8 cellular contexts compared by ENCODE assay signal in genomic region chr14:24216345-24216699, GRCh38. TPM values are rescaled to one million over a fixed set of nuclear protein-coding genes. Genes with fewer than 3 reads are reported as not detected.
DNase-seq lines count a peak whose midpoint lies in the region; ATAC-seq and TF ChIP-seq lines count a peak whose summit lies in the region.

No MANE protein-coding gene starts in this region.

- no peak for TF ChIP-seq POLR2A in thyroid gland (IDR thresholded peaks at IDR 0.05)

- peaks cover 33% of the 10 kb centered on the region for H3K4me1 ChIP-seq in lower lobe of right lung
- H3K4me1 ChIP-seq in thyroid gland: peaks cover 0 to 28% of the 10 kb centered on the region in 2 donors

- intact Hi-C loops in activated naive CD4-positive, alpha-beta T cell treated with anti-CD3 and anti-CD28 coated beads for 36 hours (cut with micrococcal nuclease): loop anchor here (1.0 to 10.0 kb wide), 7 partner anchors 26 to 458 kb away; partner anchors contain the start of genes IRF9, RABGGTA and TINF2
- intact Hi-C loops in lower lobe of right lung (cut with DNase I): no loop called here
- intact Hi-C loops in thyroid gland (cut with DNase I): no loop called here
- intact Hi-C loops in sciatic nerve (cut with DNase I): no loop called here

- no peak for ATAC-seq in activated naive CD4-positive, alpha-beta T cell treated with anti-CD3 and anti-CD28 coated beads, Interleukin-2, amount 50 U/mL, for 72 hours
- ATAC-seq in lower lobe of right lung (no peak), sciatic nerve (no peak), HG03439 (IDR thresholded peaks at IDR 0.05; ENCODE audit: unreplicated experiment) (no peak)

- H3K27me3 Mint-ChIP-seq in activated naive CD4-positive, alpha-beta T cell treated with anti-CD3 and anti-CD28 coated beads for 36 hours (ENCODE audit: low read depth): no peaks in the 10 kb centered on the region

- H3K4me3 ChIP-seq in lower lobe of right lung: peak overlapping the region; percentile 82
- H3K4me3 ChIP-seq in thyroid gland (replicated peaks in 1 of 3): no peak overlapping the region

- CTCF ChIA-PET in activated naive CD4-positive, alpha-beta T cell treated with anti-CD3 and anti-CD28 coated beads for 36 hours (lab: Charles Lee): interaction anchor here (0.6 to 6.8 kb wide), 20 partner anchors 9 to 389 kb away, joined by 3 to 64 read pairs (median 4); partner anchors contain the start of genes CIDEB, DHRS1, LTB4R and LTB4R2

- peak overlapping the region; percentile 86 for H3K4me3 Mint-ChIP-seq in activated naive CD4-positive, alpha-beta T cell treated with anti-CD3 and anti-CD28 coated beads for 36 hours

- H3K27ac Mint-ChIP-seq in activated naive CD4-positive, alpha-beta T cell treated with anti-CD3 and anti-CD28 coated beads for 36 hours: peak overlapping the region; percentile 96
- peak overlapping the region; percentile 90 to 95 for H3K27ac Mint-ChIP-seq in activated naive CD4-positive, alpha-beta T cell treated with anti-CD3 and anti-CD28 coated beads, Interleukin-2, amount 50 U/mL, for 72 hours

- H3K36me3 ChIP-seq in lower lobe of right lung (peaks cover 18% of the 10 kb centered on the region), thyroid gland (no peaks in the 10 kb centered on the region)

- no peaks in the 10 kb centered on the region for H3K9me3 ChIP-seq in lower lobe of right lung
- H3K9me3 ChIP-seq in thyroid gland: no peaks in the 10 kb centered on the region

- TF ChIP-seq CTCF in lower lobe of right lung (IDR thresholded peaks at IDR 0.05): no peak
- no peak for TF ChIP-seq CTCF in thyroid gland (IDR thresholded peaks at IDR 0.05)

- peaks cover 41% of the 10 kb centered on the region for H3K4me1 Mint-ChIP-seq in activated naive CD4-positive, alpha-beta T cell treated with anti-CD3 and anti-CD28 coated beads for 36 hours (ENCODE audit: low read depth)

- 82 to 90% methylated on average over 2 of the region's 2 CpGs for WGBS in thyroid gland, 2 donors

- peak overlapping the region; percentile 92 for H3K27ac ChIP-seq in lower lobe of right lung
- peak overlapping the region in 2 of 3 donors; percentile 85 to 87 for H3K27ac ChIP-seq in thyroid gland

- H3K9me3 Mint-ChIP-seq in activated naive CD4-positive, alpha-beta T cell treated with anti-CD3 and anti-CD28 coated beads for 36 hours: no peaks in the 10 kb centered on the region
- no peaks in the 10 kb centered on the region for H3K9me3 Mint-ChIP-seq in activated naive CD4-positive, alpha-beta T cell treated with anti-CD3 and anti-CD28 coated beads, Interleukin-2, amount 50 U/mL, for 72 hours

- DNase-seq in activated naive CD4-positive, alpha-beta T cell treated with anti-CD3 and anti-CD28 coated beads for 36 hours: no peak
- DNase-seq in activated naive CD4-positive, alpha-beta T cell treated with anti-CD3 and anti-CD28 coated beads, Interleukin-2, amount 50 U/mL, for 16 hours: no peak
- DNase-seq in activated naive CD4-positive, alpha-beta T cell treated with anti-CD3 and anti-CD28 coated beads, Interleukin-2, amount 50 U/mL, for 72 hours (ENCODE audit: low spot score in 2 of 2): no peak
- DNase-seq in lower lobe of right lung: no peak
- DNase-seq in thyroid gland: no peak
- DNase-seq in NCI-H146 treated with DMSO at 0.1 percent for 48 hours (lab: John Stamatoyannopoulos, UW; ENCODE audit: unreplicated experiment): no peak
- no peak for DNase-seq in sciatic nerve (ENCODE audit: low spot score)

- H3K27me3 ChIP-seq in lower lobe of right lung (ENCODE audit: low read depth) (no peaks in the 10 kb centered on the region), thyroid gland (no peaks in the 10 kb centered on the region)

- peaks cover 13% of the 10 kb centered on the region for H3K36me3 Mint-ChIP-seq in activated naive CD4-positive, alpha-beta T cell treated with anti-CD3 and anti-CD28 coated beads for 36 hours (ENCODE audit: low read depth)
- H3K36me3 Mint-ChIP-seq in activated naive CD4-positive, alpha-beta T cell treated with anti-CD3 and anti-CD28 coated beads, Interleukin-2, amount 50 U/mL, for 72 hours: peaks cover 5 to 17% of the 10 kb centered on the region in 2 donors

RNA-seq across cellular contexts. Expression of gene MDP1, which starts 0.5 kb away (rescaled TPM):
- total RNA-seq in activated naive CD4-positive, alpha-beta T cell treated with anti-CD3 and anti-CD28 coated beads for 36 hours: 10 to 100 TPM; 10.2 to 13.6 TPM
- total RNA-seq in activated naive CD4-positive, alpha-beta T cell treated with anti-CD3 and anti-CD28 coated beads, Interleukin-2, amount 50 U/mL, for 72 hours: 1 to 10 TPM; 5.5 to 7.4 TPM
- 13.3 TPM for total RNA-seq in lower lobe of right lung
- total RNA-seq in thyroid gland: 10 to 100 TPM; 13.1 to 55.9 (median 25.4) TPM
- total RNA-seq in sciatic nerve: 13.8 TPM

RNA-seq across cellular contexts. Expression of gene CHMP4A, which starts 3.0 kb away (rescaled TPM):
- 10 to 100 TPM; 65.2 to 66.5 TPM for total RNA-seq in activated naive CD4-positive, alpha-beta T cell treated with anti-CD3 and anti-CD28 coated beads for 36 hours
- total RNA-seq in activated naive CD4-positive, alpha-beta T cell treated with anti-CD3 and anti-CD28 coated beads, Interleukin-2, amount 50 U/mL, for 72 hours: 10 to 100 TPM; 69.2 to 74.2 TPM
- total RNA-seq in lower lobe of right lung: 41.9 TPM
- 10 to 100 TPM; 26.5 to 60.2 (median 46.2) TPM for total RNA-seq in thyroid gland
- 56.4 TPM for total RNA-seq in sciatic nerve

RNA-seq across cellular contexts. Expression of gene TSSK4, which starts 10.8 kb away (rescaled TPM):
- total RNA-seq in activated naive CD4-positive, alpha-beta T cell treated with anti-CD3 and anti-CD28 coated beads for 36 hours: not detected
- total RNA-seq in activated naive CD4-positive, alpha-beta T cell treated with anti-CD3 and anti-CD28 coated beads, Interleukin-2, amount 50 U/mL, for 72 hours: under 1 TPM; 0.27 to 0.41 TPM
- total RNA-seq in lower lobe of right lung (0.74 TPM), thyroid gland (not detected), sciatic nerve (not detected)

RNA-seq across cellular contexts. Expression of gene NEDD8, which starts 15.8 kb away (rescaled TPM):
- 100 to 1,000 TPM; 172 to 196 TPM for total RNA-seq in activated naive CD4-positive, alpha-beta T cell treated with anti-CD3 and anti-CD28 coated beads for 36 hours
- total RNA-seq in activated naive CD4-positive, alpha-beta T cell treated with anti-CD3 and anti-CD28 coated beads, Interleukin-2, amount 50 U/mL, for 72 hours: 100 to 1,000 TPM; 172 to 210 TPM
- 132 TPM for total RNA-seq in lower lobe of right lung
- 100 to 1,000 TPM; 149 to 317 (median 172) TPM for total RNA-seq in thyroid gland
- 132 TPM for total RNA-seq in sciatic nerve

RNA-seq across cellular contexts. Expression of gene GMPR2, which starts 16.4 kb away (rescaled TPM):
- 10 to 100 TPM; 60.5 to 63.7 TPM for total RNA-seq in activated naive CD4-positive, alpha-beta T cell treated with anti-CD3 and anti-CD28 coated beads for 36 hours
- total RNA-seq in activated naive CD4-positive, alpha-beta T cell treated with anti-CD3 and anti-CD28 coated beads, Interleukin-2, amount 50 U/mL, for 72 hours: 100 to 1,000 TPM in 1 of 2 donors, 10 to 100 TPM in 1; 62.6 to 106 TPM
- total RNA-seq in lower lobe of right lung: 72.3 TPM
- 100 to 1,000 TPM in 2 of 4 donors, 10 to 100 TPM in 2; 68.8 to 237 (median 110) TPM for total RNA-seq in thyroid gland
- total RNA-seq in sciatic nerve: 52.0 TPM
